In genomic region chr9:73200694-73201432, GRCh38 we compare ENCODE assay signal across 8 cellular contexts. TPM values are rescaled to one million over a fixed set of nuclear protein-coding genes. Genes with fewer than 3 reads are reported as not detected.
DNase-seq lines count a peak whose midpoint lies in the region; ATAC-seq, FAIRE-seq and TF ChIP-seq lines count a peak whose summit lies in the region.

No MANE protein-coding gene starts in this region.

- in situ Hi-C loops in astrocyte of the cerebellum (cut with HindIII; ENCODE audit: low sequenced_read_pairs) (no loop called here), HepG2 (cut with HindIII; ENCODE audit: extremely low pct_ligation_motif_present, low pct_unique_long_range_greater_than_20kb) (loop anchor here (10.0 kb wide), 1 partner anchor 364 kb away; no protein-coding TSS in a partner anchor)

- BruUV-seq in HepG2 (replicated peaks; lab: Mats Ljungman, UMichigan): no TSS peak

- no peak overlapping the region for H2AFZ ChIP-seq in HepG2 (ENCODE audit: low read length)

- peak; percentile 63 for FAIRE-seq in HepG2 (lab: Jason Lieb, UNC)

- H3K27ac ChIP-seq in HepG2 (ENCODE audit: extremely low read length, insufficient read depth, low read length): no peak overlapping the region
- H3K27ac ChIP-seq in effector memory CD4-positive, alpha-beta T cell (ENCODE audit: insufficient read depth, low read length, poor library complexity, severe bottlenecking): no peak overlapping the region

- H3K27me3 ChIP-seq in BJ (ENCODE audit: control insufficient read depth, insufficient read depth, low read length) (no peaks in the 10 kb centered on the region; the same call in 1 of the 2 replicates), HepG2 (ENCODE audit: control insufficient read depth in 1 of 2, insufficient read depth in 2 of 2, low read length in 2 of 2) (no peaks in the 10 kb centered on the region)
- no peaks in the 10 kb centered on the region for H3K27me3 ChIP-seq in effector memory CD4-positive, alpha-beta T cell (replicated peaks; ENCODE audit: control insufficient read depth, insufficient read depth, low read length, poor library complexity, severe bottlenecking)

- TF ChIP-seq CTCF in BJ (IDR thresholded peaks at IDR 0.05; ENCODE audit: insufficient read depth, low read depth, low read length) (peak; percentile 47), astrocyte of the cerebellum (IDR thresholded peaks at IDR 0.05; ENCODE audit: low read depth, low read length, missing control alignments) (peak; percentile 13), HepG2 (CRISPR knock-in tag; IDR thresholded peaks at IDR 0.05) (peak; percentile 54)

- no peak overlapping the region for H3K4me2 ChIP-seq in HepG2 (ENCODE audit: low read depth, low read length)

- CTCF ChIA-PET in BJ (lab: Yijun Ruan, JAX): interaction anchor here (0.6 to 2.9 kb wide), 19 partner anchors 9 to 1542 kb away, joined by 3 to 14 read pairs (median 3); no protein-coding TSS in a partner anchor
- CTCF ChIA-PET in HepG2 (lab: Yijun Ruan, JAX; ENCODE audit: low intra/inter-chr PET ratio, low total read pairs): interaction anchor here (0.6 to 2.5 kb wide), 2 partner anchors 140 to 365 kb away, joined by 3 to 18 read pairs; no protein-coding TSS in a partner anchor

- TF ChIP-seq RAD21 in HepG2 (CRISPR knock-in tag; IDR thresholded peaks at IDR 0.05): no peak

- 17% methylated on average over 9 of the region's 9 CpGs for WGBS in HepG2 (ENCODE audit: low lambda C conversion rate)

- DNase-seq in BJ (ENCODE audit: low read depth) (no peak), NCI-H2029 treated with DMSO at 0.1 percent for 48 hours (lab: John Stamatoyannopoulos, UW) (peak; percentile 33), astrocyte of the cerebellum (ENCODE audit: low read depth) (no peak), HepG2 (ENCODE audit: low spot score) (peak; percentile 33), posterior vena cava (ENCODE audit: low spot score) (no peak)
- DNase-seq in effector memory CD4-positive, alpha-beta T cell: no peak

- POLR2A ChIA-PET in BJ (lab: Charles Lee) (no interaction called here), HepG2 (lab: Yijun Ruan, JAX) (no interaction called here)

- H3K9me3 ChIP-seq in HepG2 (ENCODE audit: low read length): no peaks in the 10 kb centered on the region
- H3K9me3 ChIP-seq in effector memory CD4-positive, alpha-beta T cell (ENCODE audit: control insufficient read depth, low read length): no peaks in the 10 kb centered on the region

- peak; percentile 58 for ATAC-seq in GM19351 (IDR thresholded peaks at IDR 0.05; ENCODE audit: unreplicated experiment)
- peak; percentile 57 for ATAC-seq in HepG2
- no peak for ATAC-seq in HG02840 (IDR thresholded peaks at IDR 0.05; ENCODE audit: low FRiP score, unreplicated experiment)

- H4K20me1 ChIP-seq in HepG2 (ENCODE audit: insufficient read depth, low read length): no peaks in the 10 kb centered on the region

- TF ChIP-seq EP300 in HepG2 (IDR thresholded peaks at IDR 0.05; ENCODE audit: low read depth in 2 of 2, low read length in 2 of 2): no peak
- TF ChIP-seq EP300 in HepG2 (CRISPR knock-in tag; IDR thresholded peaks at IDR 0.05; ENCODE audit: borderline replicate concordance): no peak

- intact Hi-C loops in HepG2 (cut with micrococcal nuclease; ENCODE audit: unreplicated experiment): loop anchor here (1.0 to 5.0 kb wide), 4 partner anchors 94 to 1370 kb away; no protein-coding TSS in a partner anchor
- intact Hi-C loops in posterior vena cava (cut with DNase I): no loop called here

- H3K4me3 ChIP-seq in BJ (ENCODE audit: low read depth, low read length) (no peak overlapping the region), astrocyte of the cerebellum (ENCODE audit: low read depth, low read length) (no peak overlapping the region), HepG2 (replicated peaks in 1 of 3; ENCODE audit: insufficient read depth in 1 of 3, low read depth in 2 of 3, low read length in 3 of 3) (no peak overlapping the region)
- no peak overlapping the region for H3K4me3 ChIP-seq in effector memory CD4-positive, alpha-beta T cell (ENCODE audit: insufficient read depth, low read depth, low read length, poor library complexity, severe bottlenecking)

- no peaks in the 10 kb centered on the region for H3K4me1 ChIP-seq in HepG2 (ENCODE audit: insufficient read depth, low read length)
- no peaks in the 10 kb centered on the region for H3K4me1 ChIP-seq in effector memory CD4-positive, alpha-beta T cell (ENCODE audit: control insufficient read depth, insufficient read depth, low read length, poor library complexity, severe bottlenecking)

- no peak overlapping the region for H3K9ac ChIP-seq in HepG2 (ENCODE audit: insufficient read depth, low read depth, low read length)

- H3K36me3 ChIP-seq in BJ (ENCODE audit: control insufficient read depth, insufficient read depth, low read length) (no peaks in the 10 kb centered on the region), HepG2 (replicated peaks in 1 of 2; ENCODE audit: control insufficient read depth in 1 of 2, insufficient read depth in 2 of 2, low read length in 2 of 2) (no peaks in the 10 kb centered on the region)
- H3K36me3 ChIP-seq in effector memory CD4-positive, alpha-beta T cell (ENCODE audit: control insufficient read depth, insufficient read depth, low read length): no peaks in the 10 kb centered on the region

- no peak for TF ChIP-seq POLR2A in HepG2 (IDR thresholded peaks at IDR 0.05; ENCODE audit: insufficient read depth in 1 of 2, low read depth in 2 of 2, low read length in 2 of 2)

- no peaks in the 10 kb centered on the region for H3K79me2 ChIP-seq in HepG2 (ENCODE audit: insufficient read depth, low read length)

TF ChIP-seq in HepG2, 621 proteins besides CTCF, POLR2A, EP300 and RAD21 (continues in another document):
- TF ChIP-seq ZIK1 (CRISPR knock-in tag; IDR thresholded peaks at IDR 0.05; ENCODE audit: borderline replicate concordance, low read depth) (no peak), ELF1 (CRISPR knock-in tag; IDR thresholded peaks at IDR 0.05) (no peak), SMC3 (IDR thresholded peaks at IDR 0.05; ENCODE audit: low read length) (peak; percentile 44; the same call in 1 of the 2 replicates), ZUFSP (CRISPR knock-in tag; IDR thresholded peaks at IDR 0.05; ENCODE audit: borderline replicate concordance) (no peak), ZNF362 (CRISPR knock-in tag; IDR thresholded peaks at IDR 0.05; ENCODE audit: borderline replicate concordance) (peak; percentile 89)

RNA-seq across cellular contexts. Expression of gene ANXA1, which starts 49.2 kb away (rescaled TPM):
- polyA plus RNA-seq in BJ (2011; rRNA removed) (581 and 1,031 TPM in 2 replicates), HepG2 (2011; rRNA removed) (0.13 and 0.15 TPM in 2 replicates)
- polyA minus RNA-seq in BJ (2011; rRNA and poly(A)+ RNA removed): 193 and 221 TPM in 2 replicates
- total RNA-seq in HepG2 (2016; rRNA removed; fragmentation: Illumina TruSeq; extraction: Trizol) (0.20 and 0.24 TPM in 2 replicates), posterior vena cava (100 to 1,000 TPM; 331 to 533 TPM)
- not detected in 2 replicates for total RNA-seq in HepG2 (2016; cell fraction: cytosol; rRNA removed; fragmentation: Illumina TruSeq; extraction: Trizol; ENCODE audit: low read depth)
- total RNA-seq in HepG2 (2016; cell fraction: insoluble cytoplasmic fraction; rRNA removed; fragmentation: Illumina TruSeq; extraction: Trizol): not detected in 2 replicates
- total RNA-seq in HepG2 (2016; cell fraction: membrane; rRNA removed; fragmentation: Illumina TruSeq; extraction: Trizol): not detected in 2 replicates
- total RNA-seq in HepG2 (2016; cell fraction: nucleus; rRNA removed; fragmentation: Illumina TruSeq; extraction: Trizol): not detected in 2 replicates
- 0.05 and 0.14 TPM in 2 replicates for polyA plus RNA-seq in HepG2 (2011; cell fraction: cytosol; rRNA removed)
- polyA plus RNA-seq in HepG2 (2011; cell fraction: nucleus; rRNA removed): not detected in 2 replicates
- polyA plus RNA-seq in HepG2 (2012): not detected in 2 replicates
- polyA plus RNA-seq in HepG2 (2016; cell fraction: cytosol; fragmentation: Illumina TruSeq; extraction: Trizol; ENCODE audit: low read depth): not detected in 2 replicates
- 0.15 and 0.21 TPM in 2 replicates for polyA plus RNA-seq in HepG2 (2016; cell fraction: insoluble cytoplasmic fraction; fragmentation: Illumina TruSeq; extraction: Trizol; ENCODE audit: low read depth)
- polyA plus RNA-seq in HepG2 (2016; cell fraction: membrane; fragmentation: Illumina TruSeq; extraction: Trizol; ENCODE audit: low read depth): not detected in 2 replicates
- 0.65 TPM in 1 of 2 replicates, not detected in the other for polyA plus RNA-seq in HepG2 (2016; cell fraction: nucleus; fragmentation: Illumina TruSeq; extraction: Trizol; ENCODE audit: insufficient read depth, low read depth)
- 0.52 and 145 TPM in 2 replicates for polyA minus RNA-seq in HepG2 (2011; rRNA and poly(A)+ RNA removed; ENCODE audit: low replicate concordance)
- not detected in 2 replicates for polyA minus RNA-seq in HepG2 (2011; cell fraction: cytosol; rRNA and poly(A)+ RNA removed)
- 0.90 TPM in 1 of 2 replicates, not detected in the other for polyA minus RNA-seq in HepG2 (2011; cell fraction: nucleus; rRNA and poly(A)+ RNA removed)

Comparison
In these comparisons a context has a peak if more than half of its experiments do, and no peak if none do; other contexts are left out.
1. DNase-seq: peak in NCI-H2029 treated with DMSO at 0.1 percent for 48 hours (single experiment) and HepG2 (single experiment); none in BJ (single experiment), astrocyte of the cerebellum (single experiment), posterior vena cava (single experiment) and effector memory CD4-positive, alpha-beta T cell (0 of 3).
2. RNA of gene ANXA1, which starts 49.2 kb away (total RNA-seq): 331 to 533 TPM in posterior vena cava; 0.20 to 0.24 TPM in HepG2; every median in the first group is over 100 times any median in the second.
3. Peak in every context shown above with its lines, with median percentiles within 50 percentile points of each other: CTCF ChIP-seq.